9 cellular contexts compared by ENCODE assay signal in the genomic region with DNA sequence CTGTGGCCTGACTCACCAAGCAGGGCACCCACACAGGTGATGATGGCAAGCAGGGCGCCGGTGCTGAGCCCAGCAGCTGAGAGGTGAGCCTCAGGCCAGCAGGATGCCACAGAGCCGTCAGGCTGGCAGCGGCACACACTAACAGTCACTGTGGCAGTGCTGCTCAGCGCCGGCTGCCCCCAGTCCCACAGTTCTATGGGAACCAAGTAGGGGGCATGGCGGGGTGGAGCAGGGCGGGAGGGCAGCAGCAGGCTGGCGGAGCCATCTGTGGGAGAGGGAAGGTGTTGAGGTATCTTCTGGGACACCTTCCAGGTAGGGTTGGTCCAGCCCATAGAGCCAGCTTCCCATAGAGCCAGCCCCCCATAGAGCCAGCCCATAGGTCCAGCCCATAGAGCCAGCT. TPM values are rescaled to one million over a fixed set of nuclear protein-coding genes. Genes with fewer than 3 reads are reported as not detected.
"Had no signal": no experiment of that assay in that cellular context is flagged by ENCODE, and none has a peak within 500 bp of the region (broad histone marks: within the 10 kb centered on the region; RNA-seq: fewer than 3 reads in every experiment).

No MANE protein-coding gene starts in this region.

- DNase-seq: H9, HCEC 1CT, IMR-90, KG1 had no signal

- ATAC-seq: GM23338, K562 had no signal

- FAIRE-seq: H1, H54 had no signal

- H2AFZ ChIP-seq: GM23338 had no signal

- H3K4me2 ChIP-seq: GM23338 had no signal

- H3K4me3 ChIP-seq: GM23338, K562 had no signal

RNA-seq across cellular contexts. Expression of a gene that starts 7.0 kb away (rescaled TPM):
- total RNA-seq: H1, H9, HT-29, IMR-90, K562 had no signal
- polyA plus RNA-seq: GM23338, H1, IMR-90, K562 had no signal
